Comparison of ENCODE assay signal across 22 cellular contexts in the genomic region with DNA sequence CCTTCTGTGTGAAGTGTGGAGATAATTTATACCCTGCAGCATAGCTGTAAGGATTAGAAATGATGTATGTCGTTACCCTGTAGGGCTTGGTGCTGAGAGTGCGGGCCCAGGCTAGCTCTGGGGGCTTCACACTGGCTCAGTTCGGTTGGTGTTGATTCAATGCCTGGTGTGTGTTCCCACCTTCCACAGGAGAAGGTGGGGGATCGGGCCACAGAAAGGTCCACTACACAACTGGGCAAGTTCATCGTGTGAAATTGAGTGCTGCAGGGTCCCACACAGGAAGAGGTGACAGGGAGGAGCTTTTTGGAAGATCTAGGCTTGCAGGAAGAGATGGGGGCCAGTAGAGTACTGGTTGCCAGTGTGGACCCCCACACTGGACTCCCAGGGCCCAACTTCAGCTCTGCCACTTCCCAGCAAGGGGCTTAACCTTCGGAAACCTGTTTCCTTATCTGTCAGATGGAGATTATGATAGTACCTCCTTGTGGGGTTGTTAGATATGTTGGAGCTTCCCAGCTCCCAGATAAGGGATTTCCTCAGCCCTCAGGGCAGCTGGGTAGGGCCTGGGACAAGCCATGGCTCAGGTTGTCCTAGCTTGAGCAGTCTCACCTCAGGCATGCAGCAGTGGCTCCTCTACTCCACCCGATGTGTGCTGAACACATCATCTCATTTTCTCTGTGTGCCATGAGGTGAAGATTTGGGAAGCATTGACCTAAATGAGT. TPM values are rescaled to one million over a fixed set of nuclear protein-coding genes. Genes with fewer than 3 reads are reported as not detected.
DNase-seq lines count a peak whose midpoint lies in the region; ATAC-seq and TF ChIP-seq lines count a peak whose summit lies in the region.
"Had no signal": no experiment of that assay in that cellular context is flagged by ENCODE, and none has a peak within 500 bp of the region (broad histone marks: within the 10 kb centered on the region; RNA-seq: fewer than 3 reads in every experiment).

No MANE protein-coding gene starts in this region.

- no TSS peak for BruUV-seq in OCI-LY7 (replicated peaks; lab: Mats Ljungman, UMichigan)

- no peak for ATAC-seq in left ventricle myocardium superior
- no peak for ATAC-seq in stimulated activated naive B cell treated with anti-CD40 and anti-IgM and Interleukin-4, amounts not matched to agents 10 μg/mL and 1 μg/mL and 100 μg/mL, for 72 hours (replicated peaks)
- ATAC-seq: activated T-cell treated with anti-CD3 and anti-CD28 coated beads, Interleukin-2, amount 50 U/mL, for 72 hours; Panc1; T-cell had no signal

- H3K36me3 Mint-ChIP-seq in stimulated activated naive B cell treated with anti-CD40 and anti-IgM and Interleukin-4, amounts not matched to agents 10 μg/mL and 1 μg/mL and 100 μg/mL, for 72 hours = peaks cover 57 to 72% of the 10 kb centered on the region in 2 donors
- no peaks in the 10 kb centered on the region for H3K36me3 Mint-ChIP-seq in activated T-helper 1 cell treated with anti-CD3 and anti-CD28 coated beads, Interleukin-12 subunit alpha, Interleukin-12 subunit beta, Interleukin-2, Interleukin-4 antibody, amounts not matched to agents 30 ng/mL and 10 ng/mL and 1 ng/mL, durations not matched to agents 14 hours and 24 hours and 36 hours (ENCODE audit: low read depth)

- H3K9me3 ChIP-seq in cardiac muscle cell (ENCODE audit: low read depth) (no peaks in the 10 kb centered on the region), OCI-LY7 (ENCODE audit: low read length) (no peaks in the 10 kb centered on the region)
- H3K9me3 ChIP-seq: MG63, SJCRH30, tibial artery had no signal

- CTCF ChIA-PET in OCI-LY7 (lab: Charles Lee; ENCODE audit: unreplicated experiment) = interaction anchor here (1.6 kb wide), 1 partner anchor 9 kb away, joined by 3 read pairs; no protein-coding TSS in a partner anchor

- H2BK15ac ChIP-seq in mesendoderm (replicated peaks; ENCODE audit: low read depth) = no peak overlapping the region

- no peak overlapping the region for H4K8ac ChIP-seq in mesendoderm (ENCODE audit: low read depth, low read length)

- peak overlapping the region; percentile 84 for H3K27ac Mint-ChIP-seq in stimulated activated naive B cell treated with anti-CD40 and anti-IgM and Interleukin-4, amounts not matched to agents 10 μg/mL and 1 μg/mL and 100 μg/mL, for 72 hours
- no peak overlapping the region for H3K27ac Mint-ChIP-seq in activated T-helper 1 cell treated with anti-CD3 and anti-CD28 coated beads, Interleukin-12 subunit alpha, Interleukin-12 subunit beta, Interleukin-2, Interleukin-4 antibody, amounts not matched to agents 30 ng/mL and 10 ng/mL and 1 ng/mL, durations not matched to agents 14 hours and 24 hours and 36 hours
- H3K27ac Mint-ChIP-seq: activated naive CD4-positive, alpha-beta T cell treated with anti-CD3 and anti-CD28 coated beads, Interleukin-2, amount 50 U/mL, for 24 hours; activated T-cell treated with anti-CD3 and anti-CD28 coated beads, Interleukin-2, amount 50 U/mL, for 72 hours; T-cell had no signal

- H4K20me1 ChIP-seq in OCI-LY7 (ENCODE audit: insufficient read depth, low read length) = peaks cover 19% of the 10 kb centered on the region; the same call in 1 of the 2 replicates

- H3K4me2 ChIP-seq in OCI-LY7 (ENCODE audit: low read length) (peak overlapping the region; percentile 83), mesendoderm (ENCODE audit: low read length) (no peak overlapping the region)

- intact Hi-C loops in left ventricle myocardium superior (cut with micrococcal nuclease) (no loop called here), OCI-LY7 (cut with micrococcal nuclease; ENCODE audit: unreplicated experiment) (no loop called here)
- intact Hi-C loops in activated T-helper 1 cell treated with anti-CD3 and anti-CD28 coated beads, Interleukin-12 subunit alpha, Interleukin-12 subunit beta, Interleukin-2, Interleukin-4 antibody, amounts not matched to agents 30 ng/mL and 10 ng/mL and 1 ng/mL, durations not matched to agents 14 hours and 24 hours and 36 hours (cut with micrococcal nuclease) = no loop called here

- H3K9me3 Mint-ChIP-seq in stimulated activated naive B cell treated with anti-CD40 and anti-IgM and Interleukin-4, amounts not matched to agents 10 μg/mL and 1 μg/mL and 100 μg/mL, for 72 hours = no peaks in the 10 kb centered on the region
- H3K9me3 Mint-ChIP-seq in activated T-helper 1 cell treated with anti-CD3 and anti-CD28 coated beads, Interleukin-12 subunit alpha, Interleukin-12 subunit beta, Interleukin-2, Interleukin-4 antibody, amounts not matched to agents 30 ng/mL and 10 ng/mL and 1 ng/mL, durations not matched to agents 14 hours and 24 hours and 36 hours = no peaks in the 10 kb centered on the region
- H3K9me3 Mint-ChIP-seq: activated naive CD4-positive, alpha-beta T cell treated with anti-CD3 and anti-CD28 coated beads, Interleukin-2, amount 50 U/mL, for 24 hours; activated T-cell treated with anti-CD3 and anti-CD28 coated beads, Interleukin-2, amount 50 U/mL, for 72 hours; T-cell had no signal

- H3K27ac ChIP-seq in cardiac muscle cell = peak overlapping the region; percentile 94
- H3K27ac ChIP-seq in OCI-LY7 (ENCODE audit: low read depth, low read length, poor library complexity, severe bottlenecking) = peak overlapping the region; percentile 53
- H3K27ac ChIP-seq in mesendoderm (ENCODE audit: low read depth, low read length) = no peak overlapping the region

- peaks cover 69 to 90% of the 10 kb centered on the region in 2 donors for H3K4me1 Mint-ChIP-seq in stimulated activated naive B cell treated with anti-CD40 and anti-IgM and Interleukin-4, amounts not matched to agents 10 μg/mL and 1 μg/mL and 100 μg/mL, for 72 hours
- H3K4me1 Mint-ChIP-seq in activated T-helper 1 cell treated with anti-CD3 and anti-CD28 coated beads, Interleukin-12 subunit alpha, Interleukin-12 subunit beta, Interleukin-2, Interleukin-4 antibody, amounts not matched to agents 30 ng/mL and 10 ng/mL and 1 ng/mL, durations not matched to agents 14 hours and 24 hours and 36 hours (ENCODE audit: low read depth) = peaks cover 7% of the 10 kb centered on the region

- H3K18ac ChIP-seq in mesendoderm (ENCODE audit: low read length) = no peak overlapping the region

- no peak overlapping the region for H2AK5ac ChIP-seq in mesendoderm (ENCODE audit: low read length)

- POLR2A ChIA-PET in OCI-LY7 (lab: Charles Lee) = interaction anchor here (0.8 to 2.8 kb wide), 6 partner anchors 8 to 61 kb away, joined by 3 to 18 read pairs (median 6); no protein-coding TSS in a partner anchor

- WGBS in mesendoderm (ENCODE audit: extremely low coverage, insufficient coverage, low lambda C conversion rate) = no CpG with 5 or more reads among the region's 7 CpGs

- no peak for DNase-seq in cardiac muscle cell (ENCODE audit: low read depth in 1 of 2, low spot score in 1 of 2)
- no peak for DNase-seq in left ventricle myocardium superior
- no peak for DNase-seq in OCI-LY7 (ENCODE audit: low spot score)
- DNase-seq in mesendoderm = peak; percentile 87
- DNase-seq in stimulated activated naive B cell treated with anti-CD40 and anti-IgM and Interleukin-4, amounts not matched to agents 10 μg/mL and 1 μg/mL and 100 μg/mL, for 72 hours = no peak
- no peak for DNase-seq in activated T-helper 1 cell treated with anti-CD3 and anti-CD28 coated beads, Interleukin-12 subunit alpha, Interleukin-12 subunit beta, Interleukin-2, Interleukin-4 antibody, amounts not matched to agents 30 ng/mL and 10 ng/mL and 1 ng/mL, durations not matched to agents 14 hours and 24 hours and 36 hours (ENCODE audit: low spot score)
- DNase-seq in stimulated activated CD4-positive, alpha-beta T cell treated with anti-CD3 and anti-CD28 coated beads, Interleukin-4, amount 100 ng/mL, for 1 hour = no peak
- no peak for DNase-seq in GM10266 (ENCODE audit: extremely low spot score)
- DNase-seq: activated CD4-positive, alpha-beta T cell treated with anti-CD3 and anti-CD28 coated beads for 4 hours; activated T-cell treated with anti-CD3 and anti-CD28 coated beads, Interleukin-2, amount 50 U/mL, for 72 hours; effector CD8-positive, alpha-beta T cell; HCEC 1CT; IMR-90; mesenchymal stem cell; MG63; NCI-H1417 treated with DMSO at 0.1 percent for 48 hours; NCI-H2107; SJCRH30; T-cell; tibial artery had no signal

- no peak overlapping the region for H2BK5ac ChIP-seq in mesendoderm (ENCODE audit: low read length)

- H3K36me3 ChIP-seq in cardiac muscle cell (no peaks in the 10 kb centered on the region), OCI-LY7 (ENCODE audit: insufficient read depth, low read length) (peaks cover 89% of the 10 kb centered on the region), mesendoderm (ENCODE audit: control insufficient read depth, insufficient read depth, low read length) (no peaks in the 10 kb centered on the region)

- H3K4me3 Mint-ChIP-seq in stimulated activated naive B cell treated with anti-CD40 and anti-IgM and Interleukin-4, amounts not matched to agents 10 μg/mL and 1 μg/mL and 100 μg/mL, for 72 hours = peak overlapping the region; percentile 18 to 36
- H3K4me3 Mint-ChIP-seq in activated T-helper 1 cell treated with anti-CD3 and anti-CD28 coated beads, Interleukin-12 subunit alpha, Interleukin-12 subunit beta, Interleukin-2, Interleukin-4 antibody, amounts not matched to agents 30 ng/mL and 10 ng/mL and 1 ng/mL, durations not matched to agents 14 hours and 24 hours and 36 hours = no peak overlapping the region
- H3K4me3 Mint-ChIP-seq: activated naive CD4-positive, alpha-beta T cell treated with anti-CD3 and anti-CD28 coated beads, Interleukin-2, amount 50 U/mL, for 24 hours; activated T-cell treated with anti-CD3 and anti-CD28 coated beads, Interleukin-2, amount 50 U/mL, for 72 hours; T-cell had no signal

- H3K79me2 ChIP-seq in OCI-LY7 (ENCODE audit: insufficient read depth, low read depth, low read length) (peaks cover 98% of the 10 kb centered on the region), mesendoderm (ENCODE audit: control insufficient read depth, insufficient read depth, low read length) (peaks cover 1% of the 10 kb centered on the region)

- H2BK120ac ChIP-seq in mesendoderm (ENCODE audit: low read depth, low read length) = no peak overlapping the region

- peaks cover 20% of the 10 kb centered on the region for H3K79me1 ChIP-seq in mesendoderm (ENCODE audit: low read length)

- H3K4me3 ChIP-seq in cardiac muscle cell = no peak overlapping the region
- no peak overlapping the region for H3K4me3 ChIP-seq in OCI-LY7 (ENCODE audit: low read depth, low read length, poor library complexity, severe bottlenecking)
- H3K4me3 ChIP-seq in mesendoderm (ENCODE audit: low read length) = no peak overlapping the region
- H3K4me3 ChIP-seq: MG63, SJCRH30, tibial artery had no signal

- peaks cover 79% of the 10 kb centered on the region for H3K4me1 ChIP-seq in cardiac muscle cell (ENCODE audit: low read depth)
- peaks cover 88% of the 10 kb centered on the region for H3K4me1 ChIP-seq in OCI-LY7 (ENCODE audit: insufficient read depth, low read length, poor library complexity, severe bottlenecking)
- peaks cover 13% of the 10 kb centered on the region for H3K4me1 ChIP-seq in mesendoderm (ENCODE audit: control insufficient read depth, low read depth, low read length)

- H3K27me3 ChIP-seq in cardiac muscle cell (no peaks in the 10 kb centered on the region), mesendoderm (ENCODE audit: insufficient read depth, low read length, poor library complexity) (no peaks in the 10 kb centered on the region)
- H3K27me3 ChIP-seq: MG63, SJCRH30, tibial artery had no signal

- no peak overlapping the region for H4K5ac ChIP-seq in mesendoderm (ENCODE audit: low read length)

- H3K4ac ChIP-seq in mesendoderm (ENCODE audit: low read depth, low read length) = no peak overlapping the region

- H3K27me3 Mint-ChIP-seq in stimulated activated naive B cell treated with anti-CD40 and anti-IgM and Interleukin-4, amounts not matched to agents 10 μg/mL and 1 μg/mL and 100 μg/mL, for 72 hours = no peaks in the 10 kb centered on the region
- no peaks in the 10 kb centered on the region for H3K27me3 Mint-ChIP-seq in activated T-helper 1 cell treated with anti-CD3 and anti-CD28 coated beads, Interleukin-12 subunit alpha, Interleukin-12 subunit beta, Interleukin-2, Interleukin-4 antibody, amounts not matched to agents 30 ng/mL and 10 ng/mL and 1 ng/mL, durations not matched to agents 14 hours and 24 hours and 36 hours (ENCODE audit: insufficient read depth)
- H3K27me3 Mint-ChIP-seq: activated naive CD4-positive, alpha-beta T cell treated with anti-CD3 and anti-CD28 coated beads, Interleukin-2, amount 50 U/mL, for 24 hours; T-cell had no signal

- no peaks in the 10 kb centered on the region for H3K9me2 ChIP-seq in OCI-LY7 (ENCODE audit: insufficient read depth, low read length)

- peak overlapping the region; percentile 6 for H3K56ac ChIP-seq in mesendoderm (ENCODE audit: low read length)

- TF ChIP-seq CTCF in cardiac muscle cell (IDR thresholded peaks at IDR 0.05; ENCODE audit: low read depth, low read length) (no peak), OCI-LY7 (conservative IDR thresholded peaks at IDR 0.05; ENCODE audit: low read length) (no peak), GM10266 (IDR thresholded peaks at IDR 0.05; ENCODE audit: control insufficient read depth, insufficient read depth, low read depth, missing control alignments) (no peak)

- H3K9ac ChIP-seq in mesendoderm (ENCODE audit: low read length) = no peak overlapping the region

- H2AFZ ChIP-seq in OCI-LY7 (ENCODE audit: low read length) = no peak overlapping the region

- H3K23ac ChIP-seq in mesendoderm (ENCODE audit: low read length) = no peak overlapping the region

RNA-seq across cellular contexts. Expression of gene ATP6V1E2, which starts 8.5 kb away (rescaled TPM):
- total RNA-seq in cardiac muscle cell = 6.4 and 9.9 TPM in 2 replicates
- 4.6 and 11.9 TPM in 2 replicates for polyA plus RNA-seq in cardiac muscle cell
- 6.1 TPM for total RNA-seq in left ventricle myocardium superior
- total RNA-seq in OCI-LY7 (2014; rRNA removed; shearing (Covaris generic)) = 18.9 and 21.1 TPM in 2 replicates
- 55.3 and 55.6 TPM in 2 replicates for total RNA-seq in OCI-LY7 (2022)
- 5.4 TPM for polyA plus RNA-seq in mesendoderm (2013, experiment 1 of 2)
- polyA plus RNA-seq in mesendoderm (2013, experiment 2 of 2) = 5.8 TPM
- total RNA-seq in activated T-helper 1 cell treated with anti-CD3 and anti-CD28 coated beads, Interleukin-12 subunit alpha, Interleukin-12 subunit beta, Interleukin-2, Interleukin-4 antibody, amounts not matched to agents 30 ng/mL and 10 ng/mL and 1 ng/mL, durations not matched to agents 14 hours and 24 hours and 36 hours = 5.2 and 6.5 TPM in 2 replicates

RNA-seq across cellular contexts. Expression of gene RHOQ, which starts 8.6 kb away (rescaled TPM):
- total RNA-seq in cardiac muscle cell (89.7 and 164 TPM in 2 replicates), left ventricle myocardium superior (462 TPM), OCI-LY7 (2022) (171 and 198 TPM in 2 replicates)
- polyA plus RNA-seq in cardiac muscle cell = 105 and 167 TPM in 2 replicates
- 62.0 and 65.7 TPM in 2 replicates for total RNA-seq in OCI-LY7 (2014; rRNA removed; shearing (Covaris generic))
- 39.3 TPM for polyA plus RNA-seq in mesendoderm (2013, experiment 1 of 2)
- polyA plus RNA-seq in mesendoderm (2013, experiment 2 of 2) = 41.0 TPM
- 8.9 and 9.7 TPM in 2 replicates for total RNA-seq in activated T-helper 1 cell treated with anti-CD3 and anti-CD28 coated beads, Interleukin-12 subunit alpha, Interleukin-12 subunit beta, Interleukin-2, Interleukin-4 antibody, amounts not matched to agents 30 ng/mL and 10 ng/mL and 1 ng/mL, durations not matched to agents 14 hours and 24 hours and 36 hours
